ENCODE assay signal across 8 cellular contexts in the genomic region with DNA sequence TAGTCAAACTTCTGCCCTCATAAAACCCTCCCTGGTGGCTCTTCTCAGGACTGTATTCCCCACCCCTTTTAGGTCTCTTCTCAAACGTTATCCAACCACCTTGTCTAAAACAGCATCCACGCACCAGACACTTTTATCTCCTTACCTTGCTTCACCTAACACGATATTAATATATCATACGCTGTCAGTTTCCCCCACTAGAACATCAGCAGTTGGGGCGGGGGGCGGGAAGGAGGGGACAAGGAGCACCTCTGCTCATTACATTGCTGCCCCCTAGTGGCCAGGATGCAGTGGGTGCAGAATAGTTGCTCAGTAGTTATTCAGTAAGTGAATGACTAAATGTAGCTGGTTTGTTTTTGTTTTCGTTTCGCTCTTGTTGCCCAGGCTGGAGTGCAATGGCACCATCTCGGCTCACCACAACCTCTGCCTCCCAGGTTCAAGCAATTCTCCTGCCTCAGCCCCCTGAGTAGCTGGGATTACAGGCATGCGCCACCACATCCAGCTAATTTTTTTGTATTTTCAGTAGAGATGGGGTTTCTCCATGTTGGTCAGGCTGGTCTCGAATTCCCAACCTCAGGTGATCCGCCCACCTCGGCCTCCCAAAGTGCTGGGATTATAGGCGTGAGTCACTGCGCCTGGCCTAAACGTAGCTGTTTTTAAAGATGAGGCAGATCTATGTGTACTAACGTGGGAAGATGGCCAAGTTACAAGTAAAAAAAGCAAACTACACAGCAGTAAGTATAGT. TPM values are rescaled to one million over a fixed set of nuclear protein-coding genes. Genes with fewer than 3 reads are reported as not detected.
A peak's percentile ranks its signal among the peaks of the same experiment; 100 is the strongest.
DNase-seq lines count a peak whose midpoint lies in the region; ATAC-seq and TF ChIP-seq lines count a peak whose summit lies in the region.
"Not testable (repeated sequence)": the region's sequence is repeated elsewhere in the genome, so short reads cannot be mapped to it uniquely, and the experiment has no call there.

No MANE protein-coding gene starts in this region.

- WGBS in sigmoid colon, 2 donors = 21 to 49% methylated on average over 17 of the region's 17 CpGs
- WGBS in upper lobe of left lung, 2 donors = 40 to 41% methylated on average over 17 of the region's 17 CpGs

- not testable (repeated sequence) for H3K79me2 ChIP-seq in Karpas-422 (ENCODE audit: low read length)

- H3K9me3 ChIP-seq in Karpas-422 (ENCODE audit: low read length); NT2/D1 (ENCODE audit: insufficient read depth, low read length); iPS-18a (ENCODE audit: control insufficient read depth, low read depth, low read length); sigmoid colon; upper lobe of left lung: not testable (repeated sequence)

- H3K27me3 ChIP-seq in Karpas-422 (ENCODE audit: low read length); NT2/D1 (ENCODE audit: insufficient read depth, insufficient read length); iPS-18a (ENCODE audit: control insufficient read depth, insufficient read depth, low read length); sigmoid colon; upper lobe of left lung: not testable (repeated sequence)

- TF ChIP-seq CTCF in sigmoid colon (IDR thresholded peaks at IDR 0.05) (peak; percentile 51 to 86 (median 72)), upper lobe of left lung (IDR thresholded peaks at IDR 0.05) (peak; percentile 61 to 88 (median 70))

- not testable (repeated sequence) for TF ChIP-seq EP300 in sigmoid colon (IDR thresholded peaks at IDR 0.05); upper lobe of left lung (IDR thresholded peaks at IDR 0.05)

- intact Hi-C loops in sigmoid colon (cut with DNase I) = loop anchor here (2.0 to 10.0 kb wide), 2 partner anchors 36 to 80 kb away; partner anchors contain the start of gene RABAC1

- ATAC-seq in upper lobe of left lung (ENCODE audit: low FRiP score in 2 of 2) = peak in 1 of 2 donors; percentile 62

- not testable (repeated sequence) for H4K20me1 ChIP-seq in Karpas-422 (ENCODE audit: insufficient read depth, low read depth, low read length)

- not testable (repeated sequence) for TF ChIP-seq POLR2A in sigmoid colon (IDR thresholded peaks at IDR 0.05); upper lobe of left lung (IDR thresholded peaks at IDR 0.05)

- H3K36me3 ChIP-seq in Karpas-422 (ENCODE audit: insufficient read depth, low read length); upper lobe of left lung: not testable (repeated sequence)
- peaks cover 12% of the 10 kb centered on the region for H3K36me3 ChIP-seq in NT2/D1 (ENCODE audit: insufficient read depth, insufficient read length, low read length)
- peaks cover 27% of the 10 kb centered on the region for H3K36me3 ChIP-seq in iPS-18a (ENCODE audit: control insufficient read depth, low read depth, low read length)
- peaks cover 0 to 27% (median 0%) of the 10 kb centered on the region in 4 donors for H3K36me3 ChIP-seq in sigmoid colon

- H3K4me3 ChIP-seq in Karpas-422 (ENCODE audit: low read length); NT2/D1 (ENCODE audit: insufficient read length, low read depth); iPS-18a (ENCODE audit: low read length); sigmoid colon; upper lobe of left lung: not testable (repeated sequence)

- H3K9ac ChIP-seq in Karpas-422 (ENCODE audit: low read length) (0 out of 2 replicates have a peak overlapping the region, but pooled peaks have one; percentile 2), iPS-18a (ENCODE audit: low read length) (peak overlapping the region; percentile 21)
- not testable (repeated sequence) for H3K9ac ChIP-seq in NT2/D1 (ENCODE audit: insufficient read length, low read depth)

- H3K4me2 ChIP-seq in Karpas-422 (ENCODE audit: low read depth, low read length, poor library complexity, severe bottlenecking) = peak overlapping the region; percentile 36

- H3K9me2 ChIP-seq in Karpas-422 (replicated peaks; ENCODE audit: insufficient read depth, low read length) = not testable (repeated sequence)

- H3K4me1 ChIP-seq in Karpas-422 (ENCODE audit: low read length); NT2/D1 (ENCODE audit: insufficient read depth, insufficient read length); upper lobe of left lung: not testable (repeated sequence)
- H3K4me1 ChIP-seq in iPS-18a (ENCODE audit: control insufficient read depth, low read depth, low read length) = peaks cover 25% of the 10 kb centered on the region
- H3K4me1 ChIP-seq in sigmoid colon = peaks cover 0 to 25% (median 18%) of the 10 kb centered on the region in 4 donors

- not testable (repeated sequence) for H3K27ac ChIP-seq in Karpas-422 (ENCODE audit: low read length); sigmoid colon; upper lobe of left lung
- peak overlapping the region; percentile 30 for H3K27ac ChIP-seq in iPS-18a (ENCODE audit: low read length)

- DNase-seq in GDM1 (lab: John Stamatoyannopoulos, UW) = peak; percentile 60
- peak; percentile 89 for DNase-seq in Karpas-422
- DNase-seq in NT2/D1 (ENCODE audit: low read depth, low spot score) = peak; percentile 56
- peak; percentile 60 to 72 for DNase-seq in activated CD4-positive, alpha-beta T cell treated with anti-CD3 and anti-CD28 coated beads, Interleukin-2, amount 50 U/mL, for 48 hours
- peak; percentile 50 for DNase-seq in central memory CD4-positive, alpha-beta T cell
- not testable (repeated sequence) for DNase-seq in sigmoid colon
- DNase-seq in upper lobe of left lung = peak in 1 of 2 donors; percentile 55

- not testable (repeated sequence) for H2AFZ ChIP-seq in Karpas-422 (ENCODE audit: low read length)

RNA-seq across cellular contexts. Expression of gene GRIK5, which starts 35.2 kb away (rescaled TPM):
- total RNA-seq in Karpas-422 (2014; rRNA removed; shearing (Covaris generic); ENCODE audit: low replicate concordance) = 0.07 and 1.4 TPM in 2 replicates
- total RNA-seq in sigmoid colon = 10 to 100 TPM in 3 of 4 donors, 1 to 10 TPM in 1; 8.4 to 23.3 (median 13.3) TPM
- 1 to 10 TPM in 1 of 3 donors, under 1 TPM in 1, not detected in 1; under 0.01 to 2.7 TPM for polyA plus RNA-seq in sigmoid colon
- 1 to 10 TPM in 2 of 6 donors, under 1 TPM in 3, not detected in 1; 0.15 to 2.7 (median 0.54) TPM for total RNA-seq in upper lobe of left lung

RNA-seq across cellular contexts. Expression of gene ATP1A3, which starts 40.8 kb away (rescaled TPM):
- total RNA-seq in Karpas-422 (2014; rRNA removed; shearing (Covaris generic); ENCODE audit: low replicate concordance) = 22.4 and 26.6 TPM in 2 replicates
- total RNA-seq in sigmoid colon (1 to 10 TPM; 1.6 to 4.3 (median 3.3) TPM), upper lobe of left lung (under 1 TPM in 4 of 6 donors, not detected in 2; under 0.01 to 0.51 (median 0.15) TPM)
- 1 to 10 TPM in 1 of 3 donors, under 1 TPM in 1, not detected in 1; 0.46 to 3.2 TPM for polyA plus RNA-seq in sigmoid colon

RNA-seq across cellular contexts. Expression of gene ZNF574, which starts 41.2 kb away (rescaled TPM):
- total RNA-seq in Karpas-422 (2014; rRNA removed; shearing (Covaris generic); ENCODE audit: low replicate concordance) = 15.1 and 23.5 TPM in 2 replicates
- total RNA-seq in sigmoid colon = 10 to 100 TPM; 12.5 to 14.6 (median 13.1) TPM
- 1 to 10 TPM; 3.0 to 9.3 (median 5.5) TPM for polyA plus RNA-seq in sigmoid colon
- 10 to 100 TPM in 4 of 6 donors, 1 to 10 TPM in 2; 9.2 to 26.4 (median 13.3) TPM for total RNA-seq in upper lobe of left lung
